In genomic region chr7:84535584-84536255, GRCh38 we compare ENCODE assay signal across 17 cellular contexts.
DNase-seq lines count a peak whose midpoint lies in the region; ATAC-seq and TF ChIP-seq lines count a peak whose summit lies in the region.
"Had no signal": no experiment of that assay in that cellular context is flagged by ENCODE, and none has a peak within 500 bp of the region (broad histone marks: within the 10 kb centered on the region; RNA-seq: fewer than 3 reads in every experiment).

No MANE protein-coding gene starts in this region.

- H3K4me1 ChIP-seq in mesenchymal stem cell (ENCODE audit: control insufficient read depth, insufficient read depth, low read depth, low read length) = no peaks in the 10 kb centered on the region
- H3K4me1 ChIP-seq: Peyer's patch had no signal

- peak; percentile 25 for DNase-seq in NCI-H82 (lab: John Stamatoyannopoulos, UW)
- DNase-seq in NCI-H82 treated with DMSO at 0.1 percent for 48 hours (lab: John Stamatoyannopoulos, UW; ENCODE audit: unreplicated experiment) = no peak
- no peak for DNase-seq in mesenchymal stem cell
- no peak for DNase-seq in activated T-helper 1 cell treated with anti-CD3 and anti-CD28 coated beads, Interleukin-12 subunit alpha, Interleukin-12 subunit beta, Interleukin-2, Interleukin-4 antibody, amounts not matched to agents 30 ng/mL and 10 ng/mL and 1 ng/mL, durations not matched to agents 14 hours and 24 hours and 36 hours (ENCODE audit: low spot score)
- no peak for DNase-seq in NCI-H187 treated with DMSO at 0.1 percent for 48 hours (lab: John Stamatoyannopoulos, UW)
- no peak for DNase-seq in CD4-positive, alpha-beta T cell
- DNase-seq: C1 segment of cervical spinal cord, DMS79, KBM-7, NCI-H146, NCI-H446, Peyer's patch, SHP77 treated with DMSO at 0.1 percent for 48 hours had no signal

- ATAC-seq in SK-N-SH treated with all-trans-retinoic acid at 6 μM for 48 hours (peak; percentile 44; the same call in 2 of the 3 replicates), GM19035 (IDR thresholded peaks at IDR 0.05; ENCODE audit: unreplicated experiment) (no peak)
- ATAC-seq in CD4-positive, alpha-beta T cell (ENCODE audit: poor library complexity) = no peak

- no peak for TF ChIP-seq CTCF in CD4-positive, alpha-beta T cell (IDR thresholded peaks at IDR 0.05)

- no peak overlapping the region for H2BK15ac ChIP-seq in mesenchymal stem cell (ENCODE audit: low read depth, poor library complexity, severe bottlenecking)

- H3K36me3 ChIP-seq in mesenchymal stem cell (ENCODE audit: control insufficient read depth in 1 of 2, insufficient read depth in 2 of 2, low read depth in 1 of 2, low read length in 2 of 2) = no peaks in the 10 kb centered on the region
- H3K36me3 ChIP-seq: HAP-1, Peyer's patch had no signal

- POLR2A ChIA-PET in CD4-positive, alpha-beta T cell (lab: Charles Lee) = no interaction called here

- H3K4ac ChIP-seq in mesenchymal stem cell (ENCODE audit: low read depth in 1 of 2, low read length in 2 of 2) = peak overlapping the region in 1 of 2 experiments; percentile 70

- H3K27me3 Mint-ChIP-seq in activated T-helper 1 cell treated with anti-CD3 and anti-CD28 coated beads, Interleukin-12 subunit alpha, Interleukin-12 subunit beta, Interleukin-2, Interleukin-4 antibody, amounts not matched to agents 30 ng/mL and 10 ng/mL and 1 ng/mL, durations not matched to agents 14 hours and 24 hours and 36 hours (ENCODE audit: insufficient read depth) = peaks cover 4% of the 10 kb centered on the region
- no peaks in the 10 kb centered on the region for H3K27me3 Mint-ChIP-seq in CD4-positive, alpha-beta T cell

- H2BK5ac ChIP-seq in mesenchymal stem cell (ENCODE audit: low read depth, low read length, poor library complexity, severe bottlenecking) = no peak overlapping the region

- H3K18ac ChIP-seq in mesenchymal stem cell (ENCODE audit: low read depth in 1 of 2, low read length in 2 of 2) = no peak overlapping the region

- no peaks in the 10 kb centered on the region for H3K4me1 Mint-ChIP-seq in activated T-helper 1 cell treated with anti-CD3 and anti-CD28 coated beads, Interleukin-12 subunit alpha, Interleukin-12 subunit beta, Interleukin-2, Interleukin-4 antibody, amounts not matched to agents 30 ng/mL and 10 ng/mL and 1 ng/mL, durations not matched to agents 14 hours and 24 hours and 36 hours (ENCODE audit: low read depth)
- H3K4me1 Mint-ChIP-seq in CD4-positive, alpha-beta T cell (ENCODE audit: low read depth) = no peaks in the 10 kb centered on the region

- CTCF ChIA-PET in CD4-positive, alpha-beta T cell (lab: Charles Lee) = no interaction called here

- H2BK12ac ChIP-seq in mesenchymal stem cell (ENCODE audit: low read length in 2 of 2) = peak overlapping the region in 1 of 2 experiments; percentile 7

- H3K4me3 ChIP-seq in mesenchymal stem cell (ENCODE audit: insufficient read depth in 1 of 2, low read depth in 1 of 2, low read length in 2 of 2) = no peak overlapping the region
- H3K4me3 ChIP-seq: HAP-1, Peyer's patch had no signal

- H4K91ac ChIP-seq in mesenchymal stem cell (ENCODE audit: low read length) = no peak overlapping the region

- no peaks in the 10 kb centered on the region for H3K9me3 ChIP-seq in mesenchymal stem cell (ENCODE audit: control insufficient read depth, low read length)
- no peaks in the 10 kb centered on the region for H3K9me3 ChIP-seq in CD4-positive, alpha-beta T cell (ENCODE audit: control insufficient read depth, low read length)
- H3K9me3 ChIP-seq: HAP-1, Peyer's patch had no signal

- no peak overlapping the region for H3K4me2 ChIP-seq in mesenchymal stem cell (ENCODE audit: low read length, poor library complexity, severe bottlenecking)

- no peak overlapping the region for H3K4me3 Mint-ChIP-seq in activated T-helper 1 cell treated with anti-CD3 and anti-CD28 coated beads, Interleukin-12 subunit alpha, Interleukin-12 subunit beta, Interleukin-2, Interleukin-4 antibody, amounts not matched to agents 30 ng/mL and 10 ng/mL and 1 ng/mL, durations not matched to agents 14 hours and 24 hours and 36 hours
- H3K4me3 Mint-ChIP-seq in CD4-positive, alpha-beta T cell = no peak overlapping the region

- H3K27me3 ChIP-seq in mesenchymal stem cell (ENCODE audit: control insufficient read depth in 1 of 2, insufficient read depth in 1 of 2, low read length in 2 of 2) = no peaks in the 10 kb centered on the region
- H3K27me3 ChIP-seq in CD4-positive, alpha-beta T cell (ENCODE audit: control insufficient read depth, insufficient read depth, low read length) = no peaks in the 10 kb centered on the region
- H3K27me3 ChIP-seq: Peyer's patch had no signal

- H2AK5ac ChIP-seq in mesenchymal stem cell (ENCODE audit: low read length, severe bottlenecking) = no peak overlapping the region

- H3K14ac ChIP-seq in mesenchymal stem cell (ENCODE audit: low read length in 2 of 2) = no peak overlapping the region

- H2AFZ ChIP-seq in mesenchymal stem cell (ENCODE audit: low read depth, low read length) = no peak overlapping the region

- H2BK120ac ChIP-seq in mesenchymal stem cell (ENCODE audit: low read depth, low read length) = no peak overlapping the region

- no peak overlapping the region for H3K27ac Mint-ChIP-seq in activated T-helper 1 cell treated with anti-CD3 and anti-CD28 coated beads, Interleukin-12 subunit alpha, Interleukin-12 subunit beta, Interleukin-2, Interleukin-4 antibody, amounts not matched to agents 30 ng/mL and 10 ng/mL and 1 ng/mL, durations not matched to agents 14 hours and 24 hours and 36 hours
- H3K27ac Mint-ChIP-seq in CD4-positive, alpha-beta T cell = no peak overlapping the region

- no peak overlapping the region for H3K9ac ChIP-seq in mesenchymal stem cell (ENCODE audit: low read length)

- intact Hi-C loops in activated T-helper 1 cell treated with anti-CD3 and anti-CD28 coated beads, Interleukin-12 subunit alpha, Interleukin-12 subunit beta, Interleukin-2, Interleukin-4 antibody, amounts not matched to agents 30 ng/mL and 10 ng/mL and 1 ng/mL, durations not matched to agents 14 hours and 24 hours and 36 hours (cut with micrococcal nuclease) = no loop called here
- intact Hi-C loops in CD4-positive, alpha-beta T cell (cut with DNase I, micrococcal nuclease) = no loop called here

- no peak overlapping the region for H4K8ac ChIP-seq in mesenchymal stem cell (ENCODE audit: low read length)

- H3K36me3 Mint-ChIP-seq in activated T-helper 1 cell treated with anti-CD3 and anti-CD28 coated beads, Interleukin-12 subunit alpha, Interleukin-12 subunit beta, Interleukin-2, Interleukin-4 antibody, amounts not matched to agents 30 ng/mL and 10 ng/mL and 1 ng/mL, durations not matched to agents 14 hours and 24 hours and 36 hours (ENCODE audit: low read depth) = no peaks in the 10 kb centered on the region
- no peaks in the 10 kb centered on the region for H3K36me3 Mint-ChIP-seq in CD4-positive, alpha-beta T cell (ENCODE audit: low read depth)

- no peaks in the 10 kb centered on the region for H3K9me3 Mint-ChIP-seq in activated T-helper 1 cell treated with anti-CD3 and anti-CD28 coated beads, Interleukin-12 subunit alpha, Interleukin-12 subunit beta, Interleukin-2, Interleukin-4 antibody, amounts not matched to agents 30 ng/mL and 10 ng/mL and 1 ng/mL, durations not matched to agents 14 hours and 24 hours and 36 hours
- H3K9me3 Mint-ChIP-seq in CD4-positive, alpha-beta T cell = no peaks in the 10 kb centered on the region

- WGBS in mesenchymal stem cell = 74% methylated on average over 3 of the region's 3 CpGs

- H3K27ac ChIP-seq in mesenchymal stem cell (ENCODE audit: low read length, poor library complexity, severe bottlenecking) = peak overlapping the region; percentile 41
- H3K27ac ChIP-seq in CD4-positive, alpha-beta T cell (ENCODE audit: low read depth, low read length) = no peak overlapping the region
- H3K27ac ChIP-seq: 22Rv1, Peyer's patch had no signal

- H3K23ac ChIP-seq in mesenchymal stem cell (ENCODE audit: low read length in 2 of 2) = no peak overlapping the region

- no peaks in the 10 kb centered on the region for H3K79me1 ChIP-seq in mesenchymal stem cell (replicated peaks; ENCODE audit: low read length, poor library complexity, severe bottlenecking)

TF ChIP-seq in SK-N-SH treated with all-trans-retinoic acid at 6 μM for 48 hours, 23 proteins besides CTCF, POLR2A, EP300 and RAD21:
- TF ChIP-seq ISL1 (CRISPR knock-in tag; IDR thresholded peaks at IDR 0.05) (no peak), GLIS3 (CRISPR knock-in tag; IDR thresholded peaks at IDR 0.05) (no peak), ARNTL (CRISPR knock-in tag; IDR thresholded peaks at IDR 0.05; ENCODE audit: borderline replicate concordance, low read depth) (no peak), TOX (CRISPR knock-in tag; IDR thresholded peaks at IDR 0.05; ENCODE audit: borderline replicate concordance) (no peak), PPARA (CRISPR knock-in tag; IDR thresholded peaks at IDR 0.05; ENCODE audit: borderline replicate concordance) (no peak)
